In the genomic region with DNA sequence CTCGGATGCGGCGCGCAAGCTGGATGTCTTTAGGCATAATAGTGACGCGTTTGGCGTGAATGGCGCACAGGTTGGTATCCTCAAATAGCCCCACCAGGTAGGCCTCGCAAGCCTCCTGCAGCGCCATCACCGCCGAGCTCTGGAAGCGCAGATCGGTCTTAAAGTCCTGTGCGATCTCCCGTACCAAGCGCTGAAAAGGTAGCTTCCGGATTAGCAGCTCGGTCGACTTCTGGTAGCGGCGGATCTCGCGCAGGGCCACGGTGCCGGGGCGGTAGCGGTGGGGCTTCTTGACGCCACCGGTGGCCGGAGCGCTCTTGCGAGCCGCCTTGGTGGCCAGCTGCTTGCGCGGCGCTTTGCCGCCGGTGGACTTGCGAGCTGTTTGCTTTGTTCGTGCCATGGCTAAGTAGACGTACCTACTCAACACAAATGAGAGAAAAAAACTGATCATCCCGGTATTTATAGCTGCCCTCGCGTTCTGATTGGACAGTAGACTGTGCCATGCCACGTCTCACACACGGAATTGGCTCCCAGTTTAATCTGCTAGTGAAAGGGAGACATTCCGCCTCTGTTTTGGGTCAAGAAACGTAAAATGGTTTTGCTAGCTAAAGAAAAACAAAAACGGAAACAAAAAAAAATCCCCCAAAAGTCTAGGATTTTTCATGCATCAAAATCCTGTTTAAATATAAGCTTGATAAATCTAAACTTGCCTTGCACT, we compare ENCODE assay signal across 8 cellular contexts. TPM values are rescaled to one million over a fixed set of nuclear protein-coding genes. Genes with fewer than 3 reads are reported as not detected.
DNase-seq lines count a peak whose midpoint lies in the region; ATAC-seq, FAIRE-seq and TF ChIP-seq lines count a peak whose summit lies in the region.

No MANE protein-coding gene starts in this region.

- peak; percentile 96 for TF ChIP-seq POLR2A in H54 (IDR thresholded peaks at IDR 0.05; ENCODE audit: low read depth, low read length)

- peak overlapping the region; percentile 70 for H2AFZ ChIP-seq in MM.1S (ENCODE audit: low read length)

- peak; percentile 95 for DNase-seq in GM03348 (ENCODE audit: low spot score)
- DNase-seq in H54 (ENCODE audit: insufficient read length, low spot score) = no peak
- DNase-seq in MM.1S = peak; percentile 83
- DNase-seq in SW 1271 (lab: John Stamatoyannopoulos, UW) = peak; percentile 93 to 96
- peak; percentile 96 for DNase-seq in amniotic epithelial cell (ENCODE audit: low read depth)
- DNase-seq in left ventricle myocardium superior = peak; percentile 63
- DNase-seq in sciatic nerve (ENCODE audit: low spot score) = peak; percentile 75
- DNase-seq in NCI-H69 (lab: John Stamatoyannopoulos, UW) = no peak

- no peaks in the 10 kb centered on the region for H4K20me1 ChIP-seq in MM.1S (ENCODE audit: insufficient read depth, low read length)

- H3K4me2 ChIP-seq in MM.1S (ENCODE audit: low read depth, low read length) = peak overlapping the region; percentile 71

- H3K36me3 ChIP-seq in MM.1S (replicated peaks; ENCODE audit: insufficient read depth, low read length) = no peaks in the 10 kb centered on the region

- H3K9ac ChIP-seq in MM.1S (ENCODE audit: low read length) = peak overlapping the region; percentile 39; the same call in 1 of the 2 replicates

- H3K4me1 ChIP-seq in MM.1S (ENCODE audit: low read length) = peaks cover 8% of the 10 kb centered on the region

- H3F3A ChIP-seq in MM.1S (ENCODE audit: insufficient read depth, low read length) = peaks cover 7% of the 10 kb centered on the region

- H3K27ac ChIP-seq in MM.1S (ENCODE audit: low read length) = peak overlapping the region; percentile 44; the same call in 1 of the 2 replicates

- H3K79me2 ChIP-seq in MM.1S (ENCODE audit: low read length) = no peaks in the 10 kb centered on the region

- no peaks in the 10 kb centered on the region for H3K27me3 ChIP-seq in MM.1S (replicated peaks; ENCODE audit: insufficient read depth, low read length)

- H3K4me3 ChIP-seq in MM.1S (ENCODE audit: low read length) = peak overlapping the region; percentile 64

- no peaks in the 10 kb centered on the region for H3K9me3 ChIP-seq in MM.1S (replicated peaks; ENCODE audit: insufficient read depth, low read length)

- intact Hi-C loops in left ventricle myocardium superior (cut with micrococcal nuclease) (no loop called here), sciatic nerve (cut with DNase I) (no loop called here)

- no peak; the same call in 1 of the 2 replicates for TF ChIP-seq CTCF in MM.1S (IDR thresholded peaks at IDR 0.05; ENCODE audit: low read length)

- no peaks in the 10 kb centered on the region for H3K9me2 ChIP-seq in MM.1S (replicated peaks; ENCODE audit: insufficient read depth, low read length)

- ATAC-seq in left ventricle myocardium superior = peak; percentile 90
- peak; percentile 91 for ATAC-seq in sciatic nerve

- no peak for FAIRE-seq in H54 (lab: Jason Lieb, UNC)

RNA-seq across cellular contexts. Expression of a gene that starts 40.1 kb away (rescaled TPM):
- total RNA-seq in left ventricle myocardium superior (not detected), sciatic nerve (not detected)

Comparison
In these comparisons a context has a peak if more than half of its experiments do, and no peak if none do; other contexts are left out.
1. DNase-seq: peak in GM03348 (single experiment), MM.1S (single experiment), SW 1271 (2 of 2), amniotic epithelial cell (single experiment), left ventricle myocardium superior (single experiment) and sciatic nerve (single experiment); none in H54 (single experiment) and NCI-H69 (single experiment).